ENCODE assay signal across 8 cellular contexts in the genomic region with DNA sequence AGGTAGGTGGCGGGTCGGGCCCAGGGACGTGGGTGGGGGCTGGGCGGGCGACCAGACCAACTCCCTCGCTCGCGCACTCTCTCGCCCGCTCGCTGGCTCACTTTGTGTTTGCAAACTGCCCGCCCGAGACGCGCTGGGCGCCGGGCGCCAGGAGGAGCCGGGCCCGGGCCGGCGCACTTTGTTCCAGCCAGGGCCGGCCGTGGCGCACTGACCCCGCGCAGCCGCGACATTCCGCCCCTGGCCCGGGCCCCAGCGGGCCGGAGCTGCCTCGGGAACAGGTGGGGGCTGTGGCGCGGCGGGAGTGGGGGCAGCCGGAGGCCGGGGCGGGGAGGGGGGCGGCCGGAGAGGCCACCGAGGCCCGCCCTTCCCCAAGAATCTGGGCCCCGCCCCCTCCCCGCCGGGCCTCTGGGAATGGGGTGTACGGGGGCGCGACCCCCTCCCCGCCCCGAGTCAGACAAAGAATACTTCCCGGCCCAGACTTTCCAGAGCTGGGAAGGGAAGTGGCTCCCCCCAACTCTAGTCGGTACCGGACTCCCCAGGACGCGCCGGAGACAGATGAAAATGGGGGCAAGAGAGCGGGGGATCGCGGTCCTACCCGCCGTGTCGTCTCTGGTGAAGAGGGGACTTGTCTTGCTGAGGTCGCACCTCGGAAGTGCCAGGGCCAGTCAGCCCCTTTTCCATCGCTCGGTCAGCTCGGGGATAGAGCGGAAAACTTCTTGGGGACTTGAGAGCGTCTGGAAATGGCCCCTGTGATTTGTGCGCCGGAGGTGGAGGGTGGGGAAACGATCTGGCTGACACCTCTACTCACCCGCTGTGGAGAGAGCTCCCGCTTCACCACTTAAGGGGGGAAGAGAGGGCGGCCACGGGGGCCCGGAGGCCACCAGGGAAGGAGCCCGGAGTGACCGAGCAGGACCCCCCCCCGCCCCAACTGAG. TPM values are rescaled to one million over a fixed set of nuclear protein-coding genes. Genes with fewer than 3 reads are reported as not detected.
A peak's percentile ranks its signal among the peaks of the same experiment; 100 is the strongest.
DNase-seq lines count a peak whose midpoint lies in the region; ATAC-seq and TF ChIP-seq lines count a peak whose summit lies in the region.

No MANE protein-coding gene starts in this region.

- intact Hi-C loops in Panc1 (cut with micrococcal nuclease; ENCODE audit: unreplicated experiment) (loop anchor here (5.0 kb wide), 1 partner anchor 120 kb away; no protein-coding TSS in a partner anchor), body of pancreas (cut with DNase I) (no loop called here)

- POLR2A ChIA-PET in Panc1 (lab: Charles Lee), result no interaction called here

- TF ChIP-seq POLR2A in body of pancreas (IDR thresholded peaks at IDR 0.05), result peak in 2 of 3 donors; percentile 17 to 23

- WGBS in body of pancreas, 2 donors, result 0 to 1% methylated on average over 24 to 51 of the region's 82 CpGs
- under 1% methylated on average over 52 of the region's 82 CpGs for WGBS in smooth muscle cell (ENCODE audit: low lambda C conversion rate)

- no peaks in the 10 kb centered on the region for H3K27me3 ChIP-seq in Panc1 (ENCODE audit: control insufficient read depth, insufficient read depth, low read length)
- H3K27me3 ChIP-seq in body of pancreas, result no peaks in the 10 kb centered on the region
- no peaks in the 10 kb centered on the region for H3K27me3 ChIP-seq in smooth muscle cell (ENCODE audit: low read depth)

- peak in 2 of 3 donors; percentile 16 to 28 for DNase-seq in stimulated activated CD4-positive, alpha-beta T cell treated with anti-CD3 and anti-CD28 coated beads, Interleukin-12 subunit alpha, Interleukin-12 subunit beta, amount 100 ng/mL, for 48 hours (ENCODE audit: low read depth in 2 of 3, low spot score in 1 of 3)
- no peak for DNase-seq in stimulated activated CD4-positive, alpha-beta T cell treated with anti-CD3 and anti-CD28 coated beads, Interleukin-1b, Interleukin-23, amount 100 ng/mL, for 48 hours
- DNase-seq in Panc1 (ENCODE audit: low read depth, low spot score) (no peak), body of pancreas (peak; percentile 57 to 66 (median 62)), iPS-NIHi11 (ENCODE audit: low spot score) (peak; percentile 55), smooth muscle cell (lab: John Stamatoyannopoulos, UW; ENCODE audit: unreplicated experiment) (no peak), GM19240 (ENCODE audit: insufficient read length, low spot score) (no peak)

- H3K79me2 ChIP-seq in smooth muscle cell (ENCODE audit: low read depth), result peaks cover 45% of the 10 kb centered on the region

- H4K20me1 ChIP-seq in smooth muscle cell (ENCODE audit: low read depth), result peaks cover 51% of the 10 kb centered on the region

- no peak for TF ChIP-seq CTCF in Panc1 (IDR thresholded peaks at IDR 0.05)
- TF ChIP-seq CTCF in body of pancreas (IDR thresholded peaks at IDR 0.05), result no peak
- TF ChIP-seq CTCF in smooth muscle cell (IDR thresholded peaks at IDR 0.05; ENCODE audit: borderline replicate concordance, insufficient read depth, poor library complexity, severe bottlenecking), result no peak

- in situ Hi-C loops in Panc1 (cut with HindIII; ENCODE audit: low pct_unique_long_range_greater_than_20kb, low sequenced_read_pairs), result no loop called here

- CTCF ChIA-PET in Panc1 (lab: Charles Lee), result no interaction called here

- H3K4me3 ChIP-seq in Panc1 (ENCODE audit: low read depth in 2 of 2, low read length in 2 of 2) (peak overlapping the region; percentile 83 to 84), body of pancreas (peak overlapping the region; percentile 56 to 94), smooth muscle cell (peak overlapping the region; percentile 92)

- H3K4me2 ChIP-seq in smooth muscle cell, result peak overlapping the region; percentile 100

- H2AFZ ChIP-seq in smooth muscle cell (ENCODE audit: low read depth), result peak overlapping the region; percentile 72

- H3K27ac ChIP-seq in Panc1 (ENCODE audit: low read length) (peak overlapping the region; percentile 74), body of pancreas (peak overlapping the region; percentile 74 to 88 (median 84)), smooth muscle cell (ENCODE audit: low read depth) (no peak overlapping the region)

- ATAC-seq in HG02885 (IDR thresholded peaks at IDR 0.05; ENCODE audit: poor library complexity, unreplicated experiment) (peak; percentile 14), Panc1 (peak; percentile 52), body of pancreas (peak; percentile 42)

- H3K9me3 ChIP-seq in Panc1 (ENCODE audit: control insufficient read depth, insufficient read depth, low read depth, low read length), result no peaks in the 10 kb centered on the region
- H3K9me3 ChIP-seq in body of pancreas, result no peaks in the 10 kb centered on the region
- H3K9me3 ChIP-seq in smooth muscle cell (replicated peaks; ENCODE audit: low read depth), result no peaks in the 10 kb centered on the region

- H3F3A ChIP-seq in smooth muscle cell (ENCODE audit: low read depth), result no peaks in the 10 kb centered on the region

- H3K4me1 ChIP-seq in Panc1 (ENCODE audit: control insufficient read depth, insufficient read depth, low read length) (no peaks in the 10 kb centered on the region), body of pancreas (peaks cover 54% of the 10 kb centered on the region), smooth muscle cell (ENCODE audit: low read depth) (peaks cover 37% of the 10 kb centered on the region)

- no TSS peak for BruUV-seq in Panc1 (replicated peaks; lab: Mats Ljungman, UMichigan)

- H3K36me3 ChIP-seq in Panc1 (ENCODE audit: control insufficient read depth, insufficient read depth, low read length) (no peaks in the 10 kb centered on the region; the same call in 1 of the 2 replicates), body of pancreas (replicated peaks in 1 of 2; ENCODE audit: insufficient read depth in 1 of 2, low read depth in 2 of 2) (no peaks in the 10 kb centered on the region), smooth muscle cell (ENCODE audit: low read depth) (no peaks in the 10 kb centered on the region)

- peak overlapping the region; percentile 34 for H3K9ac ChIP-seq in smooth muscle cell (ENCODE audit: low read depth)

RNA-seq across cellular contexts. Expression of gene FOXP4, which starts 1.0 kb away (rescaled TPM):
- 30.4 TPM for total RNA-seq in Panc1 (2021; ENCODE audit: unreplicated experiment)
- polyA plus RNA-seq in Panc1 (2012; ENCODE audit: insufficient read length), result 30.8 TPM
- total RNA-seq in body of pancreas, result 10 to 100 TPM in 1 of 2 donors, 1 to 10 TPM in 1; 8.6 to 10.5 TPM
- total RNA-seq in smooth muscle cell, result 3.5 and 5.3 TPM in 2 replicates
- polyA plus RNA-seq in smooth muscle cell, result 31.9 and 35.9 TPM in 2 replicates

Comparison
In these comparisons a context has a peak if more than half of its experiments do, and no peak if none do; other contexts are left out.
1. DNase-seq: peak in stimulated activated CD4-positive, alpha-beta T cell treated with anti-CD3 and anti-CD28 coated beads, Interleukin-12 subunit alpha, Interleukin-12 subunit beta, amount 100 ng/mL, for 48 hours (2 of 3), body of pancreas (4 of 4) and iPS-NIHi11 (single experiment); none in stimulated activated CD4-positive, alpha-beta T cell treated with anti-CD3 and anti-CD28 coated beads, Interleukin-1b, Interleukin-23, amount 100 ng/mL, for 48 hours (single experiment), Panc1 (single experiment), smooth muscle cell (single experiment) and GM19240 (single experiment).
2. Peak in every context shown above with its lines, with median percentiles within 50 percentile points of each other: ATAC-seq and H3K4me3 ChIP-seq.